ENCODE assay signal across 18 cellular contexts in genomic region chr4:3800351-3800750, GRCh38. TPM values are rescaled to one million over a fixed set of nuclear protein-coding genes. Genes with fewer than 3 reads are reported as not detected.
DNase-seq lines count a peak whose midpoint lies in the region; ATAC-seq and TF ChIP-seq lines count a peak whose summit lies in the region.
"Had no signal": no experiment of that assay in that cellular context is flagged by ENCODE, and none has a peak within 500 bp of the region (broad histone marks: within the 10 kb centered on the region; RNA-seq: fewer than 3 reads in every experiment).

No MANE protein-coding gene starts in this region.

- no peak for TF ChIP-seq POLR2A in right lobe of liver (IDR thresholded peaks at IDR 0.05)

- no peak overlapping the region for H3K4me3 Mint-ChIP-seq in chondrocyte (ENCODE audit: unreplicated experiment)
- H3K4me3 Mint-ChIP-seq in osteocyte (ENCODE audit: unreplicated experiment): no peak overlapping the region
- H3K4me3 Mint-ChIP-seq in activated T-cell treated with anti-CD3 and anti-CD28 coated beads, Interleukin-2, amount 50 U/mL, for 72 hours: no peak overlapping the region
- H3K4me3 Mint-ChIP-seq: CD4-positive, alpha-beta T cell had no signal

- H3K9me3 Mint-ChIP-seq in chondrocyte (ENCODE audit: low read depth) (peaks cover 15% of the 10 kb centered on the region), osteocyte (ENCODE audit: unreplicated experiment) (peaks cover 12% of the 10 kb centered on the region)
- peaks cover 1 to 9% of the 10 kb centered on the region in 2 donors for H3K9me3 Mint-ChIP-seq in activated T-cell treated with anti-CD3 and anti-CD28 coated beads, Interleukin-2, amount 50 U/mL, for 72 hours

- H3K9me3 ChIP-seq in right lobe of liver: no peaks in the 10 kb centered on the region
- H3K9me3 ChIP-seq: A549, Caco-2 had no signal

- peaks cover 32% of the 10 kb centered on the region for H3K27me3 Mint-ChIP-seq in chondrocyte (ENCODE audit: low read depth)
- peaks cover 3% of the 10 kb centered on the region for H3K27me3 Mint-ChIP-seq in osteocyte (ENCODE audit: unreplicated experiment)
- no peaks in the 10 kb centered on the region for H3K27me3 Mint-ChIP-seq in activated T-cell treated with anti-CD3 and anti-CD28 coated beads, Interleukin-2, amount 50 U/mL, for 72 hours (ENCODE audit: low read depth)

- no peak overlapping the region for H3K4me3 ChIP-seq in right lobe of liver
- H3K4me3 ChIP-seq: A549, GM23248 had no signal

- ATAC-seq in Right ventricle myocardium inferior: no peak
- ATAC-seq in left ventricle myocardium superior: no peak
- ATAC-seq in right lobe of liver: no peak
- no peak for ATAC-seq in activated T-cell treated with anti-CD3 and anti-CD28 coated beads, Interleukin-2, amount 50 U/mL, for 72 hours (replicated peaks in 1 of 2)
- ATAC-seq: A549 had no signal

- H3K4me1 ChIP-seq in right lobe of liver: no peaks in the 10 kb centered on the region
- H3K4me1 ChIP-seq: A549, Caco-2 had no signal

- H3K36me3 Mint-ChIP-seq in chondrocyte (ENCODE audit: low read depth) (no peaks in the 10 kb centered on the region), osteocyte (ENCODE audit: unreplicated experiment) (no peaks in the 10 kb centered on the region)
- no peaks in the 10 kb centered on the region for H3K36me3 Mint-ChIP-seq in activated T-cell treated with anti-CD3 and anti-CD28 coated beads, Interleukin-2, amount 50 U/mL, for 72 hours (ENCODE audit: insufficient read depth in 2 of 2)

- no peaks in the 10 kb centered on the region for H3K27me3 ChIP-seq in right lobe of liver

- H3K27ac Mint-ChIP-seq in chondrocyte (ENCODE audit: unreplicated experiment) (no peak overlapping the region), osteocyte (ENCODE audit: unreplicated experiment) (no peak overlapping the region)
- H3K27ac Mint-ChIP-seq in activated T-cell treated with anti-CD3 and anti-CD28 coated beads, Interleukin-2, amount 50 U/mL, for 72 hours: no peak overlapping the region
- H3K27ac Mint-ChIP-seq: CD4-positive, alpha-beta T cell had no signal

- H3K4me1 Mint-ChIP-seq in chondrocyte (ENCODE audit: low read depth): no peaks in the 10 kb centered on the region
- H3K4me1 Mint-ChIP-seq in osteocyte (ENCODE audit: unreplicated experiment): no peaks in the 10 kb centered on the region
- H3K4me1 Mint-ChIP-seq in activated T-cell treated with anti-CD3 and anti-CD28 coated beads, Interleukin-2, amount 50 U/mL, for 72 hours (ENCODE audit: low read depth): no peaks in the 10 kb centered on the region

- TF ChIP-seq CTCF in chondrocyte (IDR thresholded peaks at IDR 0.05) (no peak), right lobe of liver (IDR thresholded peaks at IDR 0.05) (no peak), osteocyte (IDR thresholded peaks at IDR 0.05) (no peak)

- peak; percentile 35 for DNase-seq in Right ventricle myocardium inferior (ENCODE audit: missing footprints)
- no peak for DNase-seq in left ventricle myocardium superior
- DNase-seq in chondrocyte (ENCODE audit: low spot score): peak; percentile 68
- peak in 2 of 3 donors; percentile 6 to 38 for DNase-seq in right lobe of liver
- no peak for DNase-seq in activated CD4-positive, CD25-positive, alpha-beta regulatory T cell (lab: John Stamatoyannopoulos, UW)
- no peak for DNase-seq in osteocyte (ENCODE audit: extremely low spot score, unreplicated experiment)
- DNase-seq in activated T-cell treated with anti-CD3 and anti-CD28 coated beads, Interleukin-2, amount 50 U/mL, for 72 hours: no peak
- DNase-seq: AML-193; Caco-2; CD4-positive, alpha-beta T cell; DMS153; DMS79; GDM1; GM23248; HCEC 1CT had no signal

- H3K27ac ChIP-seq in right lobe of liver: no peak overlapping the region
- H3K27ac ChIP-seq: 22Rv1, A549, C4-2B, GM23248 had no signal

- WGBS in right lobe of liver (ENCODE audit: insufficient coverage, low coverage, low lambda C conversion rate, missing lambda C conversion rate): 70% methylated on average over 6 of the region's 12 CpGs

- H3K36me3 ChIP-seq in right lobe of liver: no peaks in the 10 kb centered on the region

- intact Hi-C loops in Right ventricle myocardium inferior (cut with DNase I): no loop called here
- intact Hi-C loops in left ventricle myocardium superior (cut with micrococcal nuclease): no loop called here
- intact Hi-C loops in right lobe of liver (cut with DNase I): no loop called here

RNA-seq across cellular contexts. Expression of gene ADRA2C, which starts 34.2 kb away (rescaled TPM):
- 6.9 TPM for total RNA-seq in Right ventricle myocardium inferior
- total RNA-seq in left ventricle myocardium superior: 5.9 TPM
- total RNA-seq in chondrocyte: 0.99 to 1.6 TPM (median 1.5 TPM) in 3 replicates
- under 1 TPM in 5 of 6 experiments, not detected in 1; 0.17 to 0.81 (median 0.65) TPM for total RNA-seq in right lobe of liver
- 0.26 and 0.32 TPM in 2 replicates for total RNA-seq in osteocyte
- total RNA-seq in activated T-cell treated with anti-CD3 and anti-CD28 coated beads, Interleukin-2, amount 50 U/mL, for 72 hours: not detected
- total RNA-seq: CD4-positive, alpha-beta T cell had no signal

Comparison
In these comparisons a context has a peak if more than half of its experiments do, and no peak if none do; other contexts are left out.
1. DNase-seq: peak in Right ventricle myocardium inferior (single experiment), chondrocyte (single experiment) and right lobe of liver (2 of 3); none in left ventricle myocardium superior (single experiment), activated CD4-positive, CD25-positive, alpha-beta regulatory T cell (0 of 4), osteocyte (single experiment) and activated T-cell treated with anti-CD3 and anti-CD28 coated beads, Interleukin-2, amount 50 U/mL, for 72 hours (0 of 2).